ENCODE assay signal across 33 cellular contexts in the genomic region with DNA sequence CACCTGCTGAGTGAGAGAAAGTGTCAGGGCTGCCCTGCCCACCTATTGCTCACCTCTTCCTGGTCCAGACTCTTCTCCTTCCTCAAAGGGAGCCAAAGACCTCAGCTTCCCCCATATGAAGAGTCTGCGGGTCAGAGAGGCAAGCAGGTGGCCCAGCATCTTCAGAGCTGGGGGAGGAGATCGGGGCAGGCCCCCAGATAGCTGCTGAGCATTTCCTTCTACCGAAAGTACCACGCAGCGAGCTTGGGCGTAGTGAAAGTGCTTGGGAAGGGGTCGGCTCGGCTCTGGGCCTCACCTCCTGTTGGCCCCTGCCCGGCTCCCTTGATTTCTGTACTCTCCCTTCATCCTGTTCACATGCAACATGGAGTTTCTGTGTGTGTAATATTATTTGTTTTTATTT. TPM values are rescaled to one million over a fixed set of nuclear protein-coding genes. Genes with fewer than 3 reads are reported as not detected.
"Had no signal": no experiment of that assay in that cellular context is flagged by ENCODE, and none has a peak within 500 bp of the region (broad histone marks: within the 10 kb centered on the region; RNA-seq: fewer than 3 reads in every experiment).

No MANE protein-coding gene starts in this region.

- H3K4me3 ChIP-seq: adrenal gland, ascending aorta, left ventricle myocardium inferior, lung, mucosa of descending colon, ovary, prostate gland, right atrium auricular region, thoracic aorta, uterus had no signal

- H3K4me1 ChIP-seq: adrenal gland, ascending aorta, left ventricle myocardium inferior, prostate gland, right atrium auricular region, uterus had no signal

- H3K27me3 ChIP-seq: adrenal gland, ascending aorta, brain microvascular endothelial cell, gastrocnemius medialis, ovary, right atrium auricular region, uterus had no signal

- H3K27ac ChIP-seq: adrenal gland, ascending aorta, brain microvascular endothelial cell, left ventricle myocardium inferior, neutrophil, ovary, prostate gland, right atrium auricular region, thoracic aorta, uterus had no signal

- H3K4me3 Mint-ChIP-seq: activated naive CD4-positive, alpha-beta T cell treated with anti-CD3 and anti-CD28 coated beads for 36 hours; activated naive CD8-positive, alpha-beta T cell treated with anti-CD3 and anti-CD28 coated beads for 36 hours; activated T-helper 1 cell treated with anti-CD3 and anti-CD28 coated beads, Interleukin-12 subunit alpha, Interleukin-12 subunit beta, Interleukin-2, Interleukin-4 antibody, amounts not matched to agents 30 ng/mL and 10 ng/mL and 1 ng/mL, durations not matched to agents 14 hours and 24 hours and 36 hours; natural killer cell treated with Interleukin-12 subunit alpha and Interleukin-12 subunit beta and Interleukin-15 and Interleukin-18, amount 100 ng/mL, for 72 hours; type B pancreatic cell had no signal

- H3K9me3 ChIP-seq: adrenal gland, ascending aorta, gastrocnemius medialis, left ventricle myocardium inferior, mucosa of descending colon, neutrophil, ovary, prostate gland, right atrium auricular region, thoracic aorta, uterus had no signal

- H3K36me3 Mint-ChIP-seq: activated naive CD8-positive, alpha-beta T cell treated with anti-CD3 and anti-CD28 coated beads for 36 hours; natural killer cell treated with Interleukin-12 subunit alpha and Interleukin-12 subunit beta and Interleukin-15 and Interleukin-18, amount 100 ng/mL, for 72 hours; type B pancreatic cell had no signal

- H3K36me3 ChIP-seq: adrenal gland, ascending aorta, brain microvascular endothelial cell, gastrocnemius medialis, left ventricle myocardium inferior, neutrophil, ovary, prostate gland, right atrium auricular region, thoracic aorta, uterus had no signal

- ATAC-seq: mucosa of descending colon; natural killer cell treated with Interleukin-12 subunit alpha and Interleukin-12 subunit beta and Interleukin-15 and Interleukin-18, amount 100 ng/mL, for 72 hours had no signal

- H3K9me3 Mint-ChIP-seq: activated naive CD4-positive, alpha-beta T cell treated with anti-CD3 and anti-CD28 coated beads for 36 hours; activated naive CD8-positive, alpha-beta T cell treated with anti-CD3 and anti-CD28 coated beads for 36 hours; activated T-helper 1 cell treated with anti-CD3 and anti-CD28 coated beads, Interleukin-12 subunit alpha, Interleukin-12 subunit beta, Interleukin-2, Interleukin-4 antibody, amounts not matched to agents 30 ng/mL and 10 ng/mL and 1 ng/mL, durations not matched to agents 14 hours and 24 hours and 36 hours; natural killer cell treated with Interleukin-12 subunit alpha and Interleukin-12 subunit beta and Interleukin-15 and Interleukin-18, amount 100 ng/mL, for 72 hours; type B pancreatic cell had no signal

- H3K27ac Mint-ChIP-seq: activated naive CD4-positive, alpha-beta T cell treated with anti-CD3 and anti-CD28 coated beads for 36 hours; activated naive CD8-positive, alpha-beta T cell treated with anti-CD3 and anti-CD28 coated beads for 36 hours; activated T-helper 1 cell treated with anti-CD3 and anti-CD28 coated beads, Interleukin-12 subunit alpha, Interleukin-12 subunit beta, Interleukin-2, Interleukin-4 antibody, amounts not matched to agents 30 ng/mL and 10 ng/mL and 1 ng/mL, durations not matched to agents 14 hours and 24 hours and 36 hours; natural killer cell treated with Interleukin-12 subunit alpha and Interleukin-12 subunit beta and Interleukin-15 and Interleukin-18, amount 100 ng/mL, for 72 hours had no signal

- DNase-seq: activated CD4-positive, alpha-beta T cell treated with anti-CD3 and anti-CD28 coated beads for 4 hours; activated CD4-positive, alpha-beta T cell treated with anti-CD3 and anti-CD28 coated beads, Interleukin-2, amount 50 U/mL, for 4 hours; activated effector memory CD4-positive, alpha-beta T cell treated with anti-CD3 and anti-CD28 coated beads, Interleukin-2, amount 50 U/mL, for 16 hours; activated naive CD4-positive, alpha-beta T cell treated with anti-CD3 and anti-CD28 coated beads for 36 hours; activated naive CD8-positive, alpha-beta T cell treated with anti-CD3 and anti-CD28 coated beads for 36 hours; activated T-cell treated with anti-CD3 and anti-CD28 coated beads, Interleukin-2, amount 50 U/mL, for 1 hour; adrenal gland; brain microvascular endothelial cell; dermis blood vessel endothelial cell; effector CD8-positive, alpha-beta T cell; glutamatergic neuron; left ventricle myocardium inferior; mesendoderm; mucosa of descending colon; ovary; stimulated activated CD4-positive, alpha-beta T cell treated with anti-CD3 and anti-CD28 coated beads, Interleukin-15, amount 100 ng/mL, for 24 hours; stimulated activated CD4-positive, alpha-beta T cell treated with anti-CD3 and anti-CD28 coated beads, Interleukin-2, amount 100 ng/mL, for 24 hours; stimulated activated naive CD4-positive, alpha-beta T cell; uterus had no signal

RNA-seq across cellular contexts. Expression of a gene that starts 12.2 kb away (rescaled TPM):
- total RNA-seq: activated naive CD4-positive, alpha-beta T cell treated with anti-CD3 and anti-CD28 coated beads for 36 hours; activated naive CD8-positive, alpha-beta T cell treated with anti-CD3 and anti-CD28 coated beads for 36 hours; activated T-helper 1 cell treated with anti-CD3 and anti-CD28 coated beads, Interleukin-12 subunit alpha, Interleukin-12 subunit beta, Interleukin-2, Interleukin-4 antibody, amounts not matched to agents 30 ng/mL and 10 ng/mL and 1 ng/mL, durations not matched to agents 14 hours and 24 hours and 36 hours; ascending aorta; chondrocyte; dermis blood vessel endothelial cell; epithelial cell of proximal tubule; myocyte; natural killer cell treated with Interleukin-12 subunit alpha and Interleukin-12 subunit beta and Interleukin-15 and Interleukin-18, amount 100 ng/mL, for 72 hours; T-helper 1 cell treated with Interleukin-12 subunit alpha and Interleukin-12 subunit beta and Interleukin-4 antibody, amounts not matched to agents 30 ng/mL and 1 ng/mL, for 36 hours had no signal
